In the genomic region with DNA sequence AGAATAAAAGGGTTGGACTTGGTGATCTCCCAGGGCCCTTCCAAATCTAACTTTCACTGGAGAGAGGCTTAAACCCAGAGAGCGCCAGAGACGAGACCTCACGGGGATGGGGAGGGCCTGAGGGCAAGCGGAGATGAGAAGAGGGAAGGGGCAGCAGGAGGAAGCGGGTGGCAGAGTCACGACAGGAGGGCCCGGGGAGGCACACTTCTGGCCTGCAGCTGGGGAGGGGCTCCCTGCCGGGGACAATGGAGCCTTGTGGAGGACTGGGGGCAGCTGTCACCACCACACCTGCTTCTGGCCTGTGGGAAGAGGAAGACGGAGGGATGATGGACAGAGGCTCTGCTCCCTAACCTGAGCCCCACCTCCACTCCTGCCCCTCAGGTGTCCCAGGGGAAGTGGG, we compare ENCODE assay signal across 20 cellular contexts. TPM values are rescaled to one million over a fixed set of nuclear protein-coding genes. Genes with fewer than 3 reads are reported as not detected.
"Had no signal": no experiment of that assay in that cellular context is flagged by ENCODE, and none has a peak within 500 bp of the region (broad histone marks: within the 10 kb centered on the region; RNA-seq: fewer than 3 reads in every experiment).

No MANE protein-coding gene starts in this region.

- ATAC-seq: activated CD8-positive, alpha-beta T cell treated with anti-CD3 and anti-CD28 coated beads, Interleukin-2, amount 10 ng/mL, durations not matched to agents 7 days and 5 days; activated naive CD4-positive, alpha-beta T cell treated with anti-CD3 and anti-CD28 coated beads, Interleukin-2, amount 50 U/mL, for 72 hours; foreskin keratinocyte; mucosa of descending colon; naive thymus-derived CD8-positive, alpha-beta T cell; stimulated activated naive CD8-positive, alpha-beta T cell treated with anti-CD3 and anti-CD28 coated beads, Interleukin-15, Interleukin-2, amounts not matched to agents 100 U/mL and 50 U/mL, for 24 hours had no signal

- H3K27me3 ChIP-seq: colonic mucosa, testis had no signal

- H3K27ac ChIP-seq: colonic mucosa, foreskin keratinocyte, neutrophil, testis, upper lobe of left lung had no signal

- H3K4me1 ChIP-seq: colonic mucosa, foreskin keratinocyte, testis had no signal

- H3K4me2 ChIP-seq: smooth muscle cell had no signal

- H3K36me3 ChIP-seq: colonic mucosa, neutrophil, upper lobe of left lung had no signal

- DNase-seq: activated CD4-positive, alpha-beta T cell treated with anti-CD3 and anti-CD28 coated beads, Interleukin-2, amount 10 ng/mL, durations not matched to agents 24 days and 14 days; activated CD4-positive, CD25-positive, alpha-beta regulatory T cell; activated CD8-positive, alpha-beta memory T cell treated with anti-CD3 and anti-CD28 coated beads, Interleukin-2, amount 50 U/mL, for 4 hours; activated CD8-positive, alpha-beta T cell treated with anti-CD3 and anti-CD28 coated beads, Interleukin-2, amount 10 ng/mL, durations not matched to agents 7 days and 5 days; activated effector memory CD4-positive, alpha-beta T cell treated with anti-CD3 and anti-CD28 coated beads, Interleukin-2, amount 50 U/mL, for 16 hours; activated T-cell treated with anti-CD3 and anti-CD28 coated beads, Interleukin-2, amount 50 U/mL, for 48 hours; caudate nucleus; colonic mucosa; effector CD4-positive, alpha-beta T cell; foreskin keratinocyte; islet precursor cell; mucosa of descending colon; naive thymus-derived CD8-positive, alpha-beta T cell; retina; stimulated activated naive CD8-positive, alpha-beta T cell treated with anti-CD3 and anti-CD28 coated beads, Interleukin-15, Interleukin-2, amounts not matched to agents 100 U/mL and 50 U/mL, for 24 hours; upper lobe of left lung had no signal

- H3K9me3 ChIP-seq: colonic mucosa, mucosa of descending colon, neutrophil, testis, upper lobe of left lung had no signal

- H3K4me3 ChIP-seq: colonic mucosa, mucosa of descending colon, smooth muscle cell, testis, upper lobe of left lung had no signal

RNA-seq across cellular contexts. Expression of gene PDE2A, which starts 40.2 kb away (rescaled TPM):
- total RNA-seq: smooth muscle cell had no signal
